In the genomic region with DNA sequence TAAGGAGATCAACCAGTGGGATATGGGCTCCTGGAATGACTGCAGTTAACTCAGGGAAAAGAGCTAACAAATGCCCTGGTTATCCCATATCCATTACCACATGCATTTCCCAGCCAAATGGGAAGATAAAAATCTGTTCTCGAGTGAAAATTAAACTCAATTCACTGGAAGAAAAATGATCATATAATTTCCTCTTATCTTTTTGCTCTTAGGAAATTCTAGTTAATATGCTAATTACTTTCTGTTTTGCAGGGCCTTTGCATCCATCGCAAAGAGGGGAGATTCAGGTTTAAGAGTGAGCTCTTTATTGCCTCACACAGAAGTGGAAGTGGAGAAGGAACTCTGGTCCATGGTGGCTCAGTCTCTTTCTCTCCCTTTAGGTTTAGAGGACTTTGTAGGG, we compare ENCODE assay signal across 1 cellular context.
TF ChIP-seq lines count a peak whose summit lies in the region.

No MANE protein-coding gene starts in this region.

TF ChIP-seq in IMR-90, 13 proteins besides CTCF, POLR2A, EP300 and RAD21:
- TF ChIP-seq, protein P1, sequence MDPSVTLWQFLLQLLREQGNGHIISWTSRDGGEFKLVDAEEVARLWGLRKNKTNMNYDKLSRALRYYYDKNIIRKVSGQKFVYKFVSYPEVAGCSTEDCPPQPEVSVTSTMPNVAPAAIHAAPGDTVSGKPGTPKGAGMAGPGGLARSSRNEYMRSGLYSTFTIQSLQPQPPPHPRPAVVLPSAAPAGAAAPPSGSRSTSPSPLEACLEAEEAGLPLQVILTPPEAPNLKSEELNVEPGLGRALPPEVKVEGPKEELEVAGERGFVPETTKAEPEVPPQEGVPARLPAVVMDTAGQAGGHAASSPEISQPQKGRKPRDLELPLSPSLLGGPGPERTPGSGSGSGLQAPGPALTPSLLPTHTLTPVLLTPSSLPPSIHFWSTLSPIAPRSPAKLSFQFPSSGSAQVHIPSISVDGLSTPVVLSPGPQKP (IDR thresholded peaks at IDR 0.05; ENCODE audit: borderline replicate concordance, low read depth, low read length): no peak
- TF ChIP-seq BHLHE40 (IDR thresholded peaks at IDR 0.05; ENCODE audit: low read depth, low read length) (no peak), SMC3 (IDR thresholded peaks at IDR 0.05; ENCODE audit: low read depth, low read length) (no peak), CEBPB (IDR thresholded peaks at IDR 0.05; ENCODE audit: low read depth, low read length) (no peak), CHD1 (IDR thresholded peaks at IDR 0.05; ENCODE audit: low read depth, low read length) (no peak), MAFK (IDR thresholded peaks at IDR 0.05; ENCODE audit: low read depth, low read length) (no peak), MXI1 (IDR thresholded peaks at IDR 0.05; ENCODE audit: borderline replicate concordance, low read depth, low read length) (no peak), RFX5 (IDR thresholded peaks at IDR 0.05; ENCODE audit: low read depth, low read length) (no peak), MAZ (IDR thresholded peaks at IDR 0.05; ENCODE audit: borderline replicate concordance, low read depth, low read length) (no peak), NFE2L2 (IDR thresholded peaks at IDR 0.05; ENCODE audit: low read depth, low read length) (no peak), RCOR1 (IDR thresholded peaks at IDR 0.05; ENCODE audit: insufficient replicate concordance, low read length) (no peak), FOS (IDR thresholded peaks at IDR 0.05; ENCODE audit: low read depth, low read length) (no peak)
- TF ChIP-seq, protein P2, sequence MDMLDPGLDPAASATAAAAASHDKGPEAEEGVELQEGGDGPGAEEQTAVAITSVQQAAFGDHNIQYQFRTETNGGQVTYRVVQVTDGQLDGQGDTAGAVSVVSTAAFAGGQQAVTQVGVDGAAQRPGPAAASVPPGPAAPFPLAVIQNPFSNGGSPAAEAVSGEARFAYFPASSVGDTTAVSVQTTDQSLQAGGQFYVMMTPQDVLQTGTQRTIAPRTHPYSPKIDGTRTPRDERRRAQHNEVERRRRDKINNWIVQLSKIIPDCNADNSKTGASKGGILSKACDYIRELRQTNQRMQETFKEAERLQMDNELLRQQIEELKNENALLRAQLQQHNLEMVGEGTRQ (IDR thresholded peaks at IDR 0.05; ENCODE audit: low read depth, low read length): no peak
